ENCODE assay signal across 15 cellular contexts in genomic region chr12:214005-214736, GRCh38. TPM values are rescaled to one million over a fixed set of nuclear protein-coding genes. Genes with fewer than 3 reads are reported as not detected.
A peak's percentile ranks its signal among the peaks of the same experiment; 100 is the strongest.
DNase-seq lines count a peak whose midpoint lies in the region; ATAC-seq and TF ChIP-seq lines count a peak whose summit lies in the region.
"Had no signal": no experiment of that assay in that cellular context is flagged by ENCODE, and none has a peak within 500 bp of the region (broad histone marks: within the 10 kb centered on the region; RNA-seq: fewer than 3 reads in every experiment).

TSS of gene SLC6A12 (minus strand) at chr12:214157. CDS start at chr12:209986, 4,171 bp downstream.

- H3K4me3 ChIP-seq in HEK293 (ENCODE audit: low read depth, low read length) (no peak within 1 kb of the TSS), adipocyte (ENCODE audit: low read length) (peak within 1 kb of the TSS; percentile 46), left lung (peak within 1 kb of the TSS in 1 of 2 donors; percentile 30), subcutaneous abdominal adipose tissue (ENCODE audit: low read depth in 1 of 5, low read length in 5 of 5) (peak within 1 kb of the TSS in 4 of 5 donors; percentile 11 to 37 (median 14))
- H3K4me3 ChIP-seq: colonic mucosa, ovary had no signal

- peak; percentile 33 for ATAC-seq in left lung

- H3K27me3 ChIP-seq in adipocyte (replicated peaks; ENCODE audit: control insufficient read depth, insufficient read depth, low read length): peaks cover 56% of the 10 kb centered on the region
- H3K27me3 ChIP-seq in left lung: peaks cover 3 to 34% of the 10 kb centered on the region in 2 donors
- H3K27me3 ChIP-seq in subcutaneous abdominal adipose tissue (ENCODE audit: control insufficient read depth in 5 of 5, insufficient read depth in 4 of 5, low read length in 5 of 5): peaks cover 9 to 48% (median 20%) of the 10 kb centered on the region in 5 donors
- H3K27me3 ChIP-seq: ovary had no signal

- H3K36me3 ChIP-seq in HEK293 (ENCODE audit: control insufficient read depth in 2 of 2, insufficient read depth in 1 of 2, low read length in 2 of 2) (no peaks in the 10 kb centered on the region), adipocyte (ENCODE audit: control insufficient read depth, insufficient read depth, low read length, severe bottlenecking) (no peaks in the 10 kb centered on the region), left lung (no peaks in the 10 kb centered on the region), subcutaneous abdominal adipose tissue (ENCODE audit: control insufficient read depth in 5 of 5, insufficient read depth in 5 of 5, low read length in 5 of 5) (no peaks in the 10 kb centered on the region)
- H3K36me3 ChIP-seq: colonic mucosa, ovary, stomach had no signal

- no peaks in the 10 kb centered on the region for H3K4me1 ChIP-seq in HEK293 (ENCODE audit: control insufficient read depth, insufficient read depth, low read length)
- peaks cover 10% of the 10 kb centered on the region for H3K4me1 ChIP-seq in adipocyte (ENCODE audit: control insufficient read depth, insufficient read depth, low read length)
- peaks cover 0 to 15% of the 10 kb centered on the region in 2 donors for H3K4me1 ChIP-seq in left lung
- peaks cover 0 to 17% (median 15%) of the 10 kb centered on the region in 5 donors for H3K4me1 ChIP-seq in subcutaneous abdominal adipose tissue (ENCODE audit: control insufficient read depth in 5 of 5, insufficient read depth in 5 of 5, low read length in 5 of 5)
- H3K4me1 ChIP-seq: colonic mucosa had no signal

- POLR2A ChIA-PET in HEK293 (lab: Yijun Ruan, JAX) (interaction anchor here (0.5 kb wide), 1 partner anchor 137 kb away, joined by 5 read pairs; no protein-coding TSS in a partner anchor), GM10248 (lab: Yijun Ruan, JAX) (no interaction called here)

- CTCF ChIA-PET in HEK293 (lab: Yijun Ruan, JAX) (no interaction called here), GM10248 (lab: Yijun Ruan, JAX) (no interaction called here)

- no peak for DNase-seq in adipocyte (ENCODE audit: low read depth)
- DNase-seq in left lung: peak in 1 of 2 donors; percentile 39
- DNase-seq in GM10248 (ENCODE audit: extremely low spot score): no peak
- DNase-seq in NCI-H2107 (lab: John Stamatoyannopoulos, UW): no peak
- DNase-seq in NOMO-1 treated with DMSO at 0.1 percent for 48 hours (lab: John Stamatoyannopoulos, UW; ENCODE audit: unreplicated experiment): no peak
- DNase-seq: activated naive CD4-positive, alpha-beta T cell treated with anti-CD3 and anti-CD28 coated beads, Interleukin-2, amount 10 ng/mL, durations not matched to agents 7 days and 5 days; NCI-H1930; OCI-M1; ovary; stimulated activated CD4-positive, alpha-beta T cell treated with anti-CD3 and anti-CD28 coated beads, Interleukin-4, amount 100 ng/mL, for 24 hours; stomach; T-helper 2 cell had no signal

- H3K9me3 ChIP-seq in HEK293 (ENCODE audit: control insufficient read depth, insufficient read depth, low read depth, low read length): no peaks in the 10 kb centered on the region
- H3K9me3 ChIP-seq in adipocyte (ENCODE audit: control insufficient read depth, low read length): no peaks in the 10 kb centered on the region
- no peaks in the 10 kb centered on the region for H3K9me3 ChIP-seq in left lung
- no peaks in the 10 kb centered on the region for H3K9me3 ChIP-seq in subcutaneous abdominal adipose tissue (ENCODE audit: control insufficient read depth in 5 of 5, low read length in 5 of 5)
- H3K9me3 ChIP-seq: colonic mucosa, ovary, stomach had no signal

- intact Hi-C loops in left lung (cut with DNase I): no loop called here

- no peak within 1 kb of the TSS for H3K9ac ChIP-seq in adipocyte (ENCODE audit: low read length)
- H3K9ac ChIP-seq in subcutaneous abdominal adipose tissue (ENCODE audit: low read length in 5 of 5): no peak within 1 kb of the TSS

- TF ChIP-seq CTCF in HEK293 (tag by site-specific recombination; IDR thresholded peaks at IDR 0.05) (no peak), left lung (IDR thresholded peaks at IDR 0.05) (no peak), GM10248 (IDR thresholded peaks at IDR 0.05; ENCODE audit: control extremely low read depth, extremely low read depth, low read depth, missing control alignments) (no peak)

- H3K27ac ChIP-seq in HEK293 (ENCODE audit: extremely low read depth, low read depth, low read length) (no peak within 1 kb of the TSS), left lung (peak within 1 kb of the TSS in 1 of 2 donors; percentile 82), subcutaneous abdominal adipose tissue (ENCODE audit: low read depth, low read length) (no peak within 1 kb of the TSS)
- H3K27ac ChIP-seq: colonic mucosa, ovary, stomach had no signal

TF ChIP-seq in HEK293, 187 proteins besides CTCF, POLR2A, EP300 and RAD21:
- peak; percentile 15; the same call in 1 of the 2 replicates for TF ChIP-seq ZIC2 (tag by site-specific recombination; IDR thresholded peaks at IDR 0.05)
- no peak for TF ChIP-seq ZNF621 (tag by site-specific recombination; IDR thresholded peaks at IDR 0.05)
- peak; percentile 45 for TF ChIP-seq EGR2 (tag by site-specific recombination; IDR thresholded peaks at IDR 0.05; ENCODE audit: low read depth)
- no peak for TF ChIP-seq ZNF214 (tag by site-specific recombination; IDR thresholded peaks at IDR 0.05; ENCODE audit: borderline replicate concordance)
- TF ChIP-seq GLIS2 (tag by site-specific recombination; IDR thresholded peaks at IDR 0.05): 0 out of 2 replicates have a peak, but pooled peaks have one; percentile 9
- TF ChIP-seq ZFHX2 (tag by site-specific recombination; conservative IDR thresholded peaks at IDR 0.05): peak; percentile 67
- TF ChIP-seq PRDM1 (tag by site-specific recombination; IDR thresholded peaks at IDR 0.05): peak; percentile 49; the same call in 1 of the 2 replicates
- TF ChIP-seq ZNF398 (tag by site-specific recombination; IDR thresholded peaks at IDR 0.05): peak; percentile 78
TF ChIP-seq in HEK293: peak in this region for 6.

RNA-seq across cellular contexts. Expression of gene SLC6A12, which starts in this region (rescaled TPM):
- 1 to 10 TPM; 3.4 to 4.7 TPM for total RNA-seq in left lung
